In genomic region chr19:21022996-21023395, GRCh38 we compare ENCODE assay signal across 8 cellular contexts. TPM values are rescaled to one million over a fixed set of nuclear protein-coding genes. Genes with fewer than 3 reads are reported as not detected.
A peak's percentile ranks its signal among the peaks of the same experiment; 100 is the strongest.
DNase-seq lines count a peak whose midpoint lies in the region; ATAC-seq and TF ChIP-seq lines count a peak whose summit lies in the region.

No MANE protein-coding gene starts in this region.

- peak overlapping the region; percentile 96 for H3K4me3 Mint-ChIP-seq in activated CD4-positive, alpha-beta T cell treated with anti-CD3 and anti-CD28 coated beads for 36 hours
- H3K4me3 Mint-ChIP-seq in activated CD8-positive, alpha-beta T cell treated with anti-CD3 and anti-CD28 coated beads for 36 hours, result peak overlapping the region; percentile 100

- H3K36me3 Mint-ChIP-seq in activated CD4-positive, alpha-beta T cell treated with anti-CD3 and anti-CD28 coated beads for 36 hours (ENCODE audit: low read depth), result peaks cover 63% of the 10 kb centered on the region
- peaks cover 61% of the 10 kb centered on the region for H3K36me3 Mint-ChIP-seq in activated CD8-positive, alpha-beta T cell treated with anti-CD3 and anti-CD28 coated beads for 36 hours (ENCODE audit: low read depth)

- no peak for TF ChIP-seq CTCF in activated CD8-positive, alpha-beta T cell treated with anti-CD3 and anti-CD28 coated beads for 36 hours (IDR thresholded peaks at IDR 0.05)
- TF ChIP-seq CTCF in fibroblast of villous mesenchyme (IDR thresholded peaks at IDR 0.05; ENCODE audit: insufficient read depth, low read depth, low read length), result no peak

- H3K9me3 Mint-ChIP-seq in activated CD4-positive, alpha-beta T cell treated with anti-CD3 and anti-CD28 coated beads for 36 hours (ENCODE audit: low read depth), result no peaks in the 10 kb centered on the region
- H3K9me3 Mint-ChIP-seq in activated CD8-positive, alpha-beta T cell treated with anti-CD3 and anti-CD28 coated beads for 36 hours, result no peaks in the 10 kb centered on the region

- peak overlapping the region; percentile 72 for H3K27ac Mint-ChIP-seq in activated CD4-positive, alpha-beta T cell treated with anti-CD3 and anti-CD28 coated beads for 36 hours
- H3K27ac Mint-ChIP-seq in activated CD8-positive, alpha-beta T cell treated with anti-CD3 and anti-CD28 coated beads for 36 hours, result peak overlapping the region; percentile 86

- DNase-seq in activated CD4-positive, alpha-beta T cell treated with anti-CD3 and anti-CD28 coated beads for 36 hours, result peak; percentile 66
- no peak for DNase-seq in activated CD4-positive, alpha-beta T cell treated with anti-CD3 and anti-CD28 coated beads, Interleukin-2, amount 50 U/mL, for 1 hour
- peak; percentile 69 for DNase-seq in activated CD8-positive, alpha-beta T cell treated with anti-CD3 and anti-CD28 coated beads for 36 hours
- DNase-seq in fibroblast of villous mesenchyme (ENCODE audit: low read depth) (peak; percentile 36), HUDEP-2 (lab: John Stamatoyannopoulos, UW; ENCODE audit: unreplicated experiment in 76 of 76) (no peak), NCI-H82 treated with DMSO at 0.1 percent for 48 hours (lab: John Stamatoyannopoulos, UW; ENCODE audit: unreplicated experiment) (no peak), NCI-H2227 (lab: John Stamatoyannopoulos, UW; ENCODE audit: unreplicated experiment) (no peak)
- peak; percentile 28 for DNase-seq in stimulated activated naive CD8-positive, alpha-beta T cell treated with anti-CD3 and anti-CD28 coated beads, Interleukin-15, Interleukin-2, amounts not matched to agents 100 U/mL and 50 U/mL, for 24 hours

- no peak overlapping the region for H3K4me3 ChIP-seq in fibroblast of villous mesenchyme (ENCODE audit: low read depth, low read length)

- H3K4me1 Mint-ChIP-seq in activated CD4-positive, alpha-beta T cell treated with anti-CD3 and anti-CD28 coated beads for 36 hours, result peaks cover 62% of the 10 kb centered on the region
- H3K4me1 Mint-ChIP-seq in activated CD8-positive, alpha-beta T cell treated with anti-CD3 and anti-CD28 coated beads for 36 hours (ENCODE audit: low read depth), result peaks cover 57% of the 10 kb centered on the region

- intact Hi-C loops in activated CD4-positive, alpha-beta T cell treated with anti-CD3 and anti-CD28 coated beads for 36 hours (cut with DNase I, micrococcal nuclease), result loop anchor here (1.0 to 10.0 kb wide), 12 partner anchors 60 to 1426 kb away; partner anchors contain the start of genes ZNF100 (in 2 of the 2), ZNF253 (in 1 of the 2), ZNF626 (in 1 of the 2) and ZNF66 (in 1 of the 2)
- intact Hi-C loops in activated CD8-positive, alpha-beta T cell treated with anti-CD3 and anti-CD28 coated beads for 36 hours (cut with micrococcal nuclease), result loop anchor here (10.0 kb wide), 2 partner anchors 98 to 122 kb away; partner anchors contain the start of genes ZNF431 and ZNF85

- peak; percentile 19 for ATAC-seq in activated CD4-positive, alpha-beta T cell treated with anti-CD3 and anti-CD28 coated beads for 36 hours
- peak; percentile 18 for ATAC-seq in activated CD8-positive, alpha-beta T cell treated with anti-CD3 and anti-CD28 coated beads for 36 hours
- ATAC-seq in stimulated activated naive CD8-positive, alpha-beta T cell treated with anti-CD3 and anti-CD28 coated beads, Interleukin-15, Interleukin-2, amounts not matched to agents 100 U/mL and 50 U/mL, for 24 hours, result peak; percentile 52

- POLR2A ChIA-PET in activated CD4-positive, alpha-beta T cell treated with anti-CD3 and anti-CD28 coated beads for 36 hours (lab: Charles Lee), result interaction anchor here (0.6 to 1.3 kb wide), 2 partner anchors 23 to 428 kb away, joined by 3 to 6 read pairs; no protein-coding TSS in a partner anchor
- POLR2A ChIA-PET in activated CD8-positive, alpha-beta T cell treated with anti-CD3 and anti-CD28 coated beads for 36 hours (lab: Charles Lee), result interaction anchor here (0.6 to 1.6 kb wide), 3 partner anchors 23 to 59 kb away, joined by 3 read pairs; partner anchors contain the start of gene ZNF714

- H3K27me3 Mint-ChIP-seq in activated CD4-positive, alpha-beta T cell treated with anti-CD3 and anti-CD28 coated beads for 36 hours, result no peaks in the 10 kb centered on the region
- H3K27me3 Mint-ChIP-seq in activated CD8-positive, alpha-beta T cell treated with anti-CD3 and anti-CD28 coated beads for 36 hours, result no peaks in the 10 kb centered on the region

- CTCF ChIA-PET in activated CD4-positive, alpha-beta T cell treated with anti-CD3 and anti-CD28 coated beads for 36 hours (lab: Charles Lee), result no interaction called here
- CTCF ChIA-PET in activated CD8-positive, alpha-beta T cell treated with anti-CD3 and anti-CD28 coated beads for 36 hours (lab: Charles Lee), result interaction anchor here (1.8 kb wide), 1 partner anchor 23 kb away, joined by 5 read pairs; no protein-coding TSS in a partner anchor

RNA-seq across cellular contexts. Expression of gene ZNF430, which starts 2.5 kb away (rescaled TPM):
- total RNA-seq in activated CD4-positive, alpha-beta T cell treated with anti-CD3 and anti-CD28 coated beads for 36 hours, result 10 to 100 TPM; 14.7 to 17.1 TPM
- total RNA-seq in activated CD8-positive, alpha-beta T cell treated with anti-CD3 and anti-CD28 coated beads for 36 hours, result 10 to 100 TPM; 20.4 to 20.8 TPM
- total RNA-seq in fibroblast of villous mesenchyme, result 6.1 and 11.7 TPM in 2 replicates

RNA-seq across cellular contexts. Expression of gene ZNF714, which starts 59.0 kb away (rescaled TPM):
- 10 to 100 TPM; 17.4 to 20.0 TPM for total RNA-seq in activated CD4-positive, alpha-beta T cell treated with anti-CD3 and anti-CD28 coated beads for 36 hours
- total RNA-seq in activated CD8-positive, alpha-beta T cell treated with anti-CD3 and anti-CD28 coated beads for 36 hours, result 10 to 100 TPM; 11.6 to 11.8 TPM
- total RNA-seq in fibroblast of villous mesenchyme, result 8.4 and 13.8 TPM in 2 replicates

Comparison
In these comparisons a context has a peak if more than half of its experiments do, and no peak if none do; other contexts are left out.
1. DNase-seq: peak in activated CD4-positive, alpha-beta T cell treated with anti-CD3 and anti-CD28 coated beads for 36 hours (single experiment), activated CD8-positive, alpha-beta T cell treated with anti-CD3 and anti-CD28 coated beads for 36 hours (single experiment), fibroblast of villous mesenchyme (single experiment) and stimulated activated naive CD8-positive, alpha-beta T cell treated with anti-CD3 and anti-CD28 coated beads, Interleukin-15, Interleukin-2, amounts not matched to agents 100 U/mL and 50 U/mL, for 24 hours (single experiment); none in activated CD4-positive, alpha-beta T cell treated with anti-CD3 and anti-CD28 coated beads, Interleukin-2, amount 50 U/mL, for 1 hour (single experiment), HUDEP-2 (0 of 76), NCI-H82 treated with DMSO at 0.1 percent for 48 hours (single experiment) and NCI-H2227 (single experiment).
2. Peak in every context shown above with its lines, with median percentiles within 50 percentile points of each other: ATAC-seq.